1 cellular context compared by ENCODE assay signal in the genomic region with DNA sequence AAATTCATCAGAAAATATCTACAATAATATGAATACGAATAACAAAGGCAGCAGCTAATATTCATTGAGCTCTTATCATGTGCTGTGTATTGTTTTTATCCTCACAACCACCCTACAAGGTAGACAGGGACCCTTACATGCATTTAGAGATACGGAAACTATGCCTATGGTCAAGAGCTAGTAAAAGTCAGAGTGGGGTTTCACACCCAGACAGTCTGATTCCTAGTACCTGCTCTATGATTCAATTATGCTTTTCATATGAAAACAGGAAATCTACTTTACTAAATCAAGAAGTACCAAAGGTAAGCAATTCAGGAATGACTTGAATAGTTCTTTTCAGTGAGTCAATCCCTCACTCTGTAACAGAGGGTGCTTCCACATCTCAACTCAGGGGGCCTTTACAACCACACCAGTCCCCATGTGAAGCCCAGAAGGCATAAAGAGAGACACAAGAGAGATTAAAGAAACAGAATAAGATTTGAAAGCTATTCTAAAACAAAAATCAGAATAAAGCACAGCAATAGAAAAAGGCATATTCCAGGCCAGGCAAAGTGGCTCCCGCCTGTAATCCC.
TF ChIP-seq lines count a peak whose summit lies in the region.

No MANE protein-coding gene starts in this region.

TF ChIP-seq in GM12878, 131 proteins besides CTCF, POLR2A, EP300 and RAD21 (continued from another document):
- no peak for TF ChIP-seq NFXL1 (IDR thresholded peaks at IDR 0.05; ENCODE audit: borderline replicate concordance)
